14 cellular contexts compared by ENCODE assay signal in the genomic region with DNA sequence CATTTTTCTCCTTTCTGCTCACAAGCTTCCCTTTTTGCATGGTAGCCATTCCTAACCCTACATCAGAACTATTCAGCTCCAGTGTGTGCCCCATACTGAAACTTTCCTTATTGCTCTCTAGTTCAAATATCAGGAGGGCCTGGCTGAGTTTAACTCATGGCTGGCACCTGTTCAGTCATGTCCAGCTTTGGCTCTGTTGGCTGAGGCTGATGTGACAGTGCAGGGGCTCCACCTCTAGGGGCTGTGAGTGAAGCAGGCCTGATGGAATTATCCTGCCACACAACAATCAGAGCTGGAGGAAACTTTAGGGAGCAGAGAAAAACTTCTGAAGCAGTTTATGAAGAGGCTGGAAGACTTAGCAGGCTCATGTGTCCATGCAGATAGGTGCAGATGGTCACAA.
"Had no signal": no experiment of that assay in that cellular context is flagged by ENCODE, and none has a peak within 500 bp of the region (broad histone marks: within the 10 kb centered on the region; RNA-seq: fewer than 3 reads in every experiment).

No MANE protein-coding gene starts in this region.

- H3K4me1 Mint-ChIP-seq: activated CD4-positive, alpha-beta memory T cell treated with anti-CD3 and anti-CD28 coated beads, Interleukin-2, amount 10 ng/mL, durations not matched to agents 7 days and 5 days had no signal

- ATAC-seq: foreskin keratinocyte, left ventricle myocardium superior had no signal

- H3K27me3 Mint-ChIP-seq: activated CD4-positive, alpha-beta memory T cell treated with anti-CD3 and anti-CD28 coated beads, Interleukin-2, amount 10 ng/mL, durations not matched to agents 7 days and 5 days; activated naive CD8-positive, alpha-beta T cell treated with anti-CD3 and anti-CD28 coated beads, Interleukin-2, amount 10 ng/mL, durations not matched to agents 7 days and 5 days; type B pancreatic cell had no signal

- H3K27ac Mint-ChIP-seq: activated CD4-positive, alpha-beta memory T cell treated with anti-CD3 and anti-CD28 coated beads, Interleukin-2, amount 10 ng/mL, durations not matched to agents 7 days and 5 days; activated naive CD8-positive, alpha-beta T cell treated with anti-CD3 and anti-CD28 coated beads, Interleukin-2, amount 10 ng/mL, durations not matched to agents 7 days and 5 days; type B pancreatic cell had no signal

- H3K4me3 Mint-ChIP-seq: activated CD4-positive, alpha-beta memory T cell treated with anti-CD3 and anti-CD28 coated beads, Interleukin-2, amount 10 ng/mL, durations not matched to agents 7 days and 5 days; activated naive CD8-positive, alpha-beta T cell treated with anti-CD3 and anti-CD28 coated beads, Interleukin-2, amount 10 ng/mL, durations not matched to agents 7 days and 5 days; type B pancreatic cell had no signal

- H3K4me1 ChIP-seq: foreskin keratinocyte, heart right ventricle, right atrium auricular region, SJSA1 had no signal

- H3K9me3 Mint-ChIP-seq: activated CD4-positive, alpha-beta memory T cell treated with anti-CD3 and anti-CD28 coated beads, Interleukin-2, amount 10 ng/mL, durations not matched to agents 7 days and 5 days; activated naive CD8-positive, alpha-beta T cell treated with anti-CD3 and anti-CD28 coated beads, Interleukin-2, amount 10 ng/mL, durations not matched to agents 7 days and 5 days; type B pancreatic cell had no signal

- DNase-seq: activated CD4-positive, alpha-beta memory T cell treated with anti-CD3 and anti-CD28 coated beads, Interleukin-2, amount 10 ng/mL, durations not matched to agents 7 days and 5 days; activated CD4-positive, alpha-beta T cell treated with anti-CD3 and anti-CD28 coated beads for 1 hour; activated CD8-positive, alpha-beta memory T cell treated with anti-CD3 and anti-CD28 coated beads, Interleukin-2, amount 50 U/mL, for 48 hours; activated naive CD8-positive, alpha-beta T cell treated with anti-CD3 and anti-CD28 coated beads, Interleukin-2, amount 10 ng/mL, durations not matched to agents 7 days and 5 days; aorta; foreskin keratinocyte; heart right ventricle; islet precursor cell; left ventricle myocardium superior; mesendoderm; stimulated activated naive CD4-positive, alpha-beta T cell treated with Interleukin-2 at 50 U/mL for 16 hours had no signal

- H3K4me3 ChIP-seq: heart right ventricle, right atrium auricular region, SJSA1 had no signal

- H3K27me3 ChIP-seq: foreskin keratinocyte, heart right ventricle, right atrium auricular region, SJSA1 had no signal

- H3K9me3 ChIP-seq: heart right ventricle, right atrium auricular region, SJSA1 had no signal

- H3K27ac ChIP-seq: foreskin keratinocyte, heart right ventricle, right atrium auricular region, SJSA1 had no signal
